Comparison of ENCODE assay signal across 8 cellular contexts in genomic region chr2:98601532-98602132, GRCh38. TPM values are rescaled to one million over a fixed set of nuclear protein-coding genes. Genes with fewer than 3 reads are reported as not detected.
A peak's percentile ranks its signal among the peaks of the same experiment; 100 is the strongest.
DNase-seq lines count a peak whose midpoint lies in the region; ATAC-seq, FAIRE-seq and TF ChIP-seq lines count a peak whose summit lies in the region.

No MANE protein-coding gene starts in this region.

- POLR2A ChIA-PET in IMR-90 (lab: Charles Lee; ENCODE audit: unreplicated experiment), result no interaction called here

- no peak overlapping the region for H3K23ac ChIP-seq in IMR-90 (ENCODE audit: low read depth, low read length)

- H4K8ac ChIP-seq in IMR-90 (ENCODE audit: low read depth in 2 of 2, low read length in 2 of 2), result no peak overlapping the region

- H2BK120ac ChIP-seq in IMR-90 (ENCODE audit: low read depth, low read length), result no peak overlapping the region

- H3K27me3 ChIP-seq in IMR-90 (ENCODE audit: control insufficient read depth, insufficient read depth, low read length) (no peaks in the 10 kb centered on the region), foreskin keratinocyte (no peaks in the 10 kb centered on the region), small intestine (ENCODE audit: control insufficient read depth in 2 of 2, insufficient read depth in 2 of 2, low read length in 2 of 2) (no peaks in the 10 kb centered on the region)

- H3K79me1 ChIP-seq in IMR-90 (ENCODE audit: low read depth in 1 of 2, low read length in 2 of 2), result peaks cover 14 to 31% of the 10 kb centered on the region in 2 experiments

- no peaks in the 10 kb centered on the region for H3K9me1 ChIP-seq in IMR-90 (ENCODE audit: insufficient read depth, low read length)

- H3K18ac ChIP-seq in IMR-90 (ENCODE audit: low read depth, low read length), result no peak overlapping the region

- dilution Hi-C loops in IMR-90 (cut with HindIII; ENCODE audit: low sequenced_read_pairs, unreplicated experiment), result no loop called here

- intact Hi-C loops in IMR-90 (cut with micrococcal nuclease), result loop anchor here (1.0 to 10.0 kb wide), 2 partner anchors 157 to 188 kb away; partner anchors contain the start of gene INPP4A

- DNase-seq in COR-L47 (lab: John Stamatoyannopoulos, UW) (peak; percentile 6), IMR-90 (peak; percentile 47), SW480 (ENCODE audit: low spot score) (peak; percentile 64), foreskin keratinocyte (peak in 1 of 2 donors; percentile 15), small intestine (peak; percentile 40), dedifferentiated amniotic fluid mesenchymal stem cell (ENCODE audit: extremely low spot score) (no peak)

- no peak overlapping the region for H3K4me2 ChIP-seq in IMR-90 (ENCODE audit: low read depth, low read length)

- H3K4me1 ChIP-seq in IMR-90 (ENCODE audit: control insufficient read depth, insufficient read depth, low read length) (no peaks in the 10 kb centered on the region; the same call in 1 of the 2 replicates), foreskin keratinocyte (peaks cover 4% of the 10 kb centered on the region), small intestine (ENCODE audit: control insufficient read depth in 2 of 2, insufficient read depth in 1 of 2, low read depth in 1 of 2, low read length in 1 of 2) (peaks cover 0 to 1% of the 10 kb centered on the region in 2 donors)

- BruUV-seq in IMR-90 (replicated peaks; lab: Mats Ljungman, UMichigan), result no TSS peak

- no peak overlapping the region for H4K91ac ChIP-seq in IMR-90 (ENCODE audit: insufficient read depth, low read depth, low read length)

- in situ Hi-C loops in IMR-90 (cut with MboI; ENCODE audit: low sequenced_read_pairs), result loop anchor here (5.0 kb wide), 1 partner anchor 194 kb away; no protein-coding TSS in a partner anchor

- H3K27ac ChIP-seq in IMR-90 (ENCODE audit: insufficient read depth, low read length) (no peak overlapping the region), foreskin keratinocyte (no peak overlapping the region), small intestine (ENCODE audit: low read depth in 1 of 2, low read length in 1 of 2) (no peak overlapping the region)

- no peak overlapping the region for H2AK9ac ChIP-seq in IMR-90 (replicated peaks; ENCODE audit: low read depth, low read length, poor library complexity)

- CTCF ChIA-PET in IMR-90 (lab: Yijun Ruan, JAX), result interaction anchor here (0.5 to 0.6 kb wide), 2 partner anchors 60 to 176 kb away, joined by 3 to 9 read pairs; no protein-coding TSS in a partner anchor

- H3K14ac ChIP-seq in IMR-90 (replicated peaks; ENCODE audit: low read depth, low read length), result no peak overlapping the region

- H4K20me1 ChIP-seq in IMR-90 (ENCODE audit: insufficient read depth, low read length), result no peaks in the 10 kb centered on the region; the same call in 1 of the 2 replicates

- WGBS in IMR-90 (ENCODE audit: extremely low coverage in 2 of 2, insufficient read length in 1 of 2), 2 experiments, result no CpG with 5 or more reads among the region's 3 CpGs
- 79 to 82% (median 80%) methylated on average over 3 of the region's 3 CpGs for WGBS in small intestine, 3 donors

- TF ChIP-seq CTCF in IMR-90 (conservative IDR thresholded peaks at IDR 0.05; ENCODE audit: low read depth, low read length) (peak; percentile 56), foreskin keratinocyte (conservative IDR thresholded peaks at IDR 0.05) (peak; percentile 68)

- H2AFZ ChIP-seq in IMR-90 (replicated peaks; ENCODE audit: low read length, poor library complexity), result no peak overlapping the region

- TF ChIP-seq POLR2A in IMR-90 (IDR thresholded peaks at IDR 0.05; ENCODE audit: low read depth, low read length), result no peak

- H3K9ac ChIP-seq in IMR-90 (ENCODE audit: low read depth, low read length), result no peak overlapping the region

- H4K5ac ChIP-seq in IMR-90 (ENCODE audit: low read depth, low read length), result no peak overlapping the region

- no peak overlapping the region for H3K4ac ChIP-seq in IMR-90 (ENCODE audit: low read depth, low read length)

- peak; percentile 76 for TF ChIP-seq RAD21 in IMR-90 (IDR thresholded peaks at IDR 0.05; ENCODE audit: low read length)

- H3K9me3 ChIP-seq in IMR-90 (ENCODE audit: control insufficient read depth, insufficient read depth, low read length), result no peaks in the 10 kb centered on the region
- no peaks in the 10 kb centered on the region for H3K9me3 ChIP-seq in small intestine (ENCODE audit: control insufficient read depth, low read depth)

- no peak for FAIRE-seq in small intestine (lab: Jason Lieb, UNC)

- no peak overlapping the region for H3K56ac ChIP-seq in IMR-90 (ENCODE audit: extremely low read depth, insufficient read depth, low read length)

- H2BK20ac ChIP-seq in IMR-90 (ENCODE audit: low read depth, low read length), result no peak overlapping the region

- ATAC-seq in GM19035 (IDR thresholded peaks at IDR 0.05; ENCODE audit: unreplicated experiment), result peak; percentile 72
- ATAC-seq in IMR-90 (ENCODE audit: low read depth), result peak; percentile 95
- peak; percentile 86 for ATAC-seq in foreskin keratinocyte
- ATAC-seq in GM19023 (IDR thresholded peaks at IDR 0.05; ENCODE audit: unreplicated experiment), result no peak

- no peak overlapping the region for H2AK5ac ChIP-seq in IMR-90 (ENCODE audit: low read depth, low read length)

- H3K4me3 ChIP-seq in IMR-90 (ENCODE audit: insufficient read depth, low read depth, low read length) (no peak overlapping the region), small intestine (ENCODE audit: low read depth in 1 of 2, low read length in 2 of 2) (no peak overlapping the region)

- H3K36me3 ChIP-seq in IMR-90 (ENCODE audit: control insufficient read depth, insufficient read depth, low read length), result peaks cover 14% of the 10 kb centered on the region
- peaks cover 6 to 7% of the 10 kb centered on the region in 2 donors for H3K36me3 ChIP-seq in small intestine (ENCODE audit: control insufficient read depth in 2 of 2, insufficient read depth in 2 of 2, low read length in 2 of 2)

- H2BK15ac ChIP-seq in IMR-90 (ENCODE audit: low read depth, low read length), result no peak overlapping the region

- H2BK5ac ChIP-seq in IMR-90 (ENCODE audit: low read depth, low read length, poor library complexity, severe bottlenecking), result no peak overlapping the region

TF ChIP-seq in IMR-90, 13 proteins besides CTCF, POLR2A, EP300 and RAD21:
- no peak for TF ChIP-seq RCOR1 (IDR thresholded peaks at IDR 0.05; ENCODE audit: insufficient replicate concordance, low read length)
- TF ChIP-seq FOS (IDR thresholded peaks at IDR 0.05; ENCODE audit: low read depth, low read length), result no peak
- TF ChIP-seq MAZ (IDR thresholded peaks at IDR 0.05; ENCODE audit: borderline replicate concordance, low read depth, low read length), result no peak
- no peak for TF ChIP-seq BHLHE40 (IDR thresholded peaks at IDR 0.05; ENCODE audit: low read depth, low read length)
- no peak for TF ChIP-seq ELK1 (IDR thresholded peaks at IDR 0.05; ENCODE audit: borderline replicate concordance, low read depth, low read length)
- TF ChIP-seq SMC3 (IDR thresholded peaks at IDR 0.05; ENCODE audit: low read depth, low read length), result peak; percentile 69

RNA-seq across cellular contexts. Expression of gene COA5, which starts 6.7 kb away (rescaled TPM):
- total RNA-seq in IMR-90 (2012; rRNA removed), result 8.4 and 16.4 TPM in 2 replicates
- 10.1 and 14.2 TPM in 2 replicates for polyA plus RNA-seq in IMR-90 (2012; rRNA removed)
- 7.7 and 10.4 TPM in 2 replicates for polyA plus RNA-seq in IMR-90 (2012; cell fraction: cytosol; rRNA removed)
- 3.6 and 26.9 TPM in 2 replicates for polyA plus RNA-seq in IMR-90 (2012; cell fraction: nucleus; rRNA removed; ENCODE audit: low replicate concordance)
- 11.1 and 12.7 TPM in 2 replicates for total RNA-seq in foreskin keratinocyte
- polyA plus RNA-seq in foreskin keratinocyte, result 15.6 and 17.8 TPM in 2 replicates
- 10 to 100 TPM; 29.7 to 42.5 (median 31.1) TPM for polyA plus RNA-seq in small intestine

RNA-seq across cellular contexts. Expression of gene UNC50, which starts 6.8 kb away (rescaled TPM):
- total RNA-seq in IMR-90 (2012; rRNA removed) (18.3 and 40.3 TPM in 2 replicates), foreskin keratinocyte (36.2 and 38.5 TPM in 2 replicates)
- polyA plus RNA-seq in IMR-90 (2012; rRNA removed) (29.5 and 34.1 TPM in 2 replicates), foreskin keratinocyte (36.4 and 42.7 TPM in 2 replicates), small intestine (10 to 100 TPM; 17.0 to 33.9 (median 20.8) TPM)
- 12.0 and 13.8 TPM in 2 replicates for polyA plus RNA-seq in IMR-90 (2012; cell fraction: cytosol; rRNA removed)
- polyA plus RNA-seq in IMR-90 (2012; cell fraction: nucleus; rRNA removed; ENCODE audit: low replicate concordance), result 12.8 and 48.5 TPM in 2 replicates
